In the genomic region with DNA sequence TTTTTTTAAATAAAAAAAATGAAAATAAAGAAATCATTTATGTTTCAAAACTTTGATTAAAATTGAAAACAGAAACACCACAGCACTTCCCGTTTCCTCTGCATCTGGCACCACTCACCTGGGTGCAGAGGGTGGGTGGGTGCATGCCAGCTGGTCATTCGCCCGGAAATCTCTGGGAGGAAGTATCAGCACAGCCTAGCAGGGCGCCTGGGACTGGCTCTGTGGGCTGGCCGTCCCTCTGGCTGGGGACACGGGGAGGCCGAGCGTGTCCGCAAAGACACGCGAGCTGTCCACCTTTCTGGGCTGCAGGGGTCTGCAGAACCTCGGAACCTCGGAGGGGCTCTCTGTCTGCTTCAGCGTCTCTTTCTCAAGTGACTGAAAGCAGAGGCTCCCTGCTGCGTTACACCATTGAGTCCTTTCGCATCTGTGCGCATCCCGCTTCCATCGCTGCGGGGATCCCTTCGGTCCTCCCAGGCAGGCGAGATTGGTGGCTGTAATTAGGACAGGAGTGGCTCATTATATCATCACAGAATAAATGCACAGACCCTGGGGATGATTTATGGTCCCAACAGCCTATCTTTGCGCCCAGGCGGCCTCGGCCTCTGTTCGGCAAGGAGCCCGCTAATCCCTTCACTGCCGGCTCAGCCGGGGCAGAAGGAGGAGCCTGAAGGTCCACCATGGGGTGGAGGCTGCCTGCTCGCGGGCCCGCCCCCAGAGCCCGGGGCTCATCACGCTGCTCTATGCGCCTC, we compare ENCODE assay signal across 1 cellular context.
TF ChIP-seq lines count a peak whose summit lies in the region.

No MANE protein-coding gene starts in this region.

TF ChIP-seq in K562, 482 proteins besides CTCF, POLR2A, EP300 and RAD21 (continued from another document and continues in another):
- TF ChIP-seq, protein P1, sequence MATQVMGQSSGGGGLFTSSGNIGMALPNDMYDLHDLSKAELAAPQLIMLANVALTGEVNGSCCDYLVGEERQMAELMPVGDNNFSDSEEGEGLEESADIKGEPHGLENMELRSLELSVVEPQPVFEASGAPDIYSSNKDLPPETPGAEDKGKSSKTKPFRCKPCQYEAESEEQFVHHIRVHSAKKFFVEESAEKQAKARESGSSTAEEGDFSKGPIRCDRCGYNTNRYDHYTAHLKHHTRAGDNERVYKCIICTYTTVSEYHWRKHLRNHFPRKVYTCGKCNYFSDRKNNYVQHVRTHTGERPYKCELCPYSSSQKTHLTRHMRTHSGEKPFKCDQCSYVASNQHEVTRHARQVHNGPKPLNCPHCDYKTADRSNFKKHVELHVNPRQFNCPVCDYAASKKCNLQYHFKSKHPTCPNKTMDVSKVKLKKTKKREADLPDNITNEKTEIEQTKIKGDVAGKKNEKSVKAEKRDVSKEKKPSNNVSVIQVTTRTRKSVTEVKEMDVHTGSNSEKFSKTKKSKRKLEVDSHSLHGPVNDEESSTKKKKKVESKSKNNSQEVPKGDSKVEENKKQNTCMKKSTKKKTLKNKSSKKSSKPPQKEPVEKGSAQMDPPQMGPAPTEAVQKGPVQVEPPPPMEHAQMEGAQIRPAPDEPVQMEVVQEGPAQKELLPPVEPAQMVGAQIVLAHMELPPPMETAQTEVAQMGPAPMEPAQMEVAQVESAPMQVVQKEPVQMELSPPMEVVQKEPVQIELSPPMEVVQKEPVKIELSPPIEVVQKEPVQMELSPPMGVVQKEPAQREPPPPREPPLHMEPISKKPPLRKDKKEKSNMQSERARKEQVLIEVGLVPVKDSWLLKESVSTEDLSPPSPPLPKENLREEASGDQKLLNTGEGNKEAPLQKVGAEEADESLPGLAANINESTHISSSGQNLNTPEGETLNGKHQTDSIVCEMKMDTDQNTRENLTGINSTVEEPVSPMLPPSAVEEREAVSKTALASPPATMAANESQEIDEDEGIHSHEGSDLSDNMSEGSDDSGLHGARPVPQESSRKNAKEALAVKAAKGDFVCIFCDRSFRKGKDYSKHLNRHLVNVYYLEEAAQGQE (CRISPR knock-in tag; IDR thresholded peaks at IDR 0.05; ENCODE audit: low read depth): no peak
- TF ChIP-seq CC2D1A (IDR thresholded peaks at IDR 0.05) (no peak), ARNT (IDR thresholded peaks at IDR 0.05) (peak in 1 of 2 experiments; percentile 53; a peak in 1 of 4 replicates), ZNF263 (CRISPR knock-in tag; IDR thresholded peaks at IDR 0.05; ENCODE audit: borderline replicate concordance) (peak; percentile 83), CBX3 (IDR thresholded peaks at IDR 0.05; ENCODE audit: borderline replicate concordance in 1 of 2, low read length in 2 of 2) (no peak), SMC3 (conservative IDR thresholded peaks at IDR 0.05; ENCODE audit: insufficient read depth, low read depth, low read length) (no peak), NR2F6 (CRISPR knock-in tag; IDR thresholded peaks at IDR 0.05) (no peak), NFE2 (IDR thresholded peaks at IDR 0.05; ENCODE audit: low read depth) (no peak), NBN (IDR thresholded peaks at IDR 0.05; ENCODE audit: low read depth) (peak; percentile 76; the same call in 1 of the 2 replicates), ZBTB1 (CRISPR knock-in tag; IDR thresholded peaks at IDR 0.05; ENCODE audit: borderline replicate concordance, low read depth) (no peak), ETS2 (tag; IDR thresholded peaks at IDR 0.05; ENCODE audit: borderline replicate concordance, poor library complexity, severe bottlenecking) (no peak), MED1 (CRISPR knock-in tag; IDR thresholded peaks at IDR 0.05; ENCODE audit: borderline replicate concordance) (no peak), PHF21A (IDR thresholded peaks at IDR 0.05; ENCODE audit: borderline replicate concordance, low read depth) (peak; percentile 34; the same call in 1 of the 2 replicates), ZNF165 (CRISPR knock-in tag; IDR thresholded peaks at IDR 0.05; ENCODE audit: borderline replicate concordance) (no peak), ZNF184 (CRISPR knock-in tag; IDR thresholded peaks at IDR 0.05) (no peak), GATA2 (CRISPR knock-in tag; IDR thresholded peaks at IDR 0.05) (peak; percentile 88), RBM25 (IDR thresholded peaks at IDR 0.05; ENCODE audit: low read depth, low read length, severe bottlenecking) (no peak), SMAD3 (CRISPR knock-in tag; conservative IDR thresholded peaks at IDR 0.05) (no peak), RBM34 (IDR thresholded peaks at IDR 0.05; ENCODE audit: borderline replicate concordance, insufficient read depth, low read length) (no peak), DMBX1 (CRISPR knock-in tag; IDR thresholded peaks at IDR 0.05; ENCODE audit: borderline replicate concordance) (no peak), HDAC1 (IDR thresholded peaks at IDR 0.05) (peak in 1 of 2 experiments; percentile 43; a peak in 1 of 4 replicates), SMARCA4 (IDR thresholded peaks at IDR 0.05) (peak; percentile 77), PHB2 (IDR thresholded peaks at IDR 0.05; ENCODE audit: low read depth) (0 out of 2 replicates have a peak, but pooled peaks have one; percentile 47), KLF1 (tag; IDR thresholded peaks at IDR 0.05) (no peak), IRF2 (CRISPR knock-in tag; IDR thresholded peaks at IDR 0.05) (no peak), GTF2F1 (IDR thresholded peaks at IDR 0.05; ENCODE audit: low read depth, low read length) (no peak), SMARCE1 (IDR thresholded peaks at IDR 0.05) (peak; percentile 63), SNIP1 (IDR thresholded peaks at IDR 0.05; ENCODE audit: low read depth) (no peak), MTA3 (IDR thresholded peaks at IDR 0.05; ENCODE audit: borderline replicate concordance) (peak; percentile 55; the same call in 1 of the 2 replicates), OTX1 (CRISPR knock-in tag; IDR thresholded peaks at IDR 0.05) (no peak), ZC3H8 (IDR thresholded peaks at IDR 0.05) (no peak), MCM7 (IDR thresholded peaks at IDR 0.05) (no peak), RHOXF2B (CRISPR knock-in tag; conservative IDR thresholded peaks at IDR 0.05) (no peak), FOXJ3 (CRISPR knock-in tag; IDR thresholded peaks at IDR 0.05) (no peak), SOX6 (IDR thresholded peaks at IDR 0.05) (peak; percentile 78), ZNF224 (CRISPR knock-in tag; IDR thresholded peaks at IDR 0.05) (no peak), ZNF57 (CRISPR knock-in tag; IDR thresholded peaks at IDR 0.05) (no peak)
- TF ChIP-seq, protein P2, sequence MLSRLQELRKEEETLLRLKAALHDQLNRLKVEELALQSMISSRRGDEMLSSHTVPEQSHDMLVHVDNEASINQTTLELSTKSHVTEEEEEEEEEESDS (CRISPR knock-in tag; IDR thresholded peaks at IDR 0.05): no peak
- TF ChIP-seq, protein P3, sequence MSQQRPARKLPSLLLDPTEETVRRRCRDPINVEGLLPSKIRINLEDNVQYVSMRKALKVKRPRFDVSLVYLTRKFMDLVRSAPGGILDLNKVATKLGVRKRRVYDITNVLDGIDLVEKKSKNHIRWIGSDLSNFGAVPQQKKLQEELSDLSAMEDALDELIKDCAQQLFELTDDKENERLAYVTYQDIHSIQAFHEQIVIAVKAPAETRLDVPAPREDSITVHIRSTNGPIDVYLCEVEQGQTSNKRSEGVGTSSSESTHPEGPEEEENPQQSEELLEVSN (IDR thresholded peaks at IDR 0.05; ENCODE audit: borderline replicate concordance in 1 of 2, extremely low read depth in 1 of 2, insufficient read depth in 1 of 2, insufficient read length in 1 of 2, low read depth in 1 of 2, low read length in 1 of 2, poor library complexity in 1 of 2, severe bottlenecking in 1 of 2): peak in 1 of 2 experiments; percentile 8
- TF ChIP-seq, protein P4, sequence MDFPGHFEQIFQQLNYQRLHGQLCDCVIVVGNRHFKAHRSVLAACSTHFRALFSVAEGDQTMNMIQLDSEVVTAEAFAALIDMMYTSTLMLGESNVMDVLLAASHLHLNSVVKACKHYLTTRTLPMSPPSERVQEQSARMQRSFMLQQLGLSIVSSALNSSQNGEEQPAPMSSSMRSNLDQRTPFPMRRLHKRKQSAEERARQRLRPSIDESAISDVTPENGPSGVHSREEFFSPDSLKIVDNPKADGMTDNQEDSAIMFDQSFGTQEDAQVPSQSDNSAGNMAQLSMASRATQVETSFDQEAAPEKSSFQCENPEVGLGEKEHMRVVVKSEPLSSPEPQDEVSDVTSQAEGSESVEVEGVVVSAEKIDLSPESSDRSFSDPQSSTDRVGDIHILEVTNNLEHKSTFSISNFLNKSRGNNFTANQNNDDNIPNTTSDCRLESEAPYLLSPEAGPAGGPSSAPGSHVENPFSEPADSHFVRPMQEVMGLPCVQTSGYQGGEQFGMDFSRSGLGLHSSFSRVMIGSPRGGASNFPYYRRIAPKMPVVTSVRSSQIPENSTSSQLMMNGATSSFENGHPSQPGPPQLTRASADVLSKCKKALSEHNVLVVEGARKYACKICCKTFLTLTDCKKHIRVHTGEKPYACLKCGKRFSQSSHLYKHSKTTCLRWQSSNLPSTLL (IDR thresholded peaks at IDR 0.05): 0 out of 2 replicates have a peak, but pooled peaks have one; percentile 19
- TF ChIP-seq, protein P5, sequence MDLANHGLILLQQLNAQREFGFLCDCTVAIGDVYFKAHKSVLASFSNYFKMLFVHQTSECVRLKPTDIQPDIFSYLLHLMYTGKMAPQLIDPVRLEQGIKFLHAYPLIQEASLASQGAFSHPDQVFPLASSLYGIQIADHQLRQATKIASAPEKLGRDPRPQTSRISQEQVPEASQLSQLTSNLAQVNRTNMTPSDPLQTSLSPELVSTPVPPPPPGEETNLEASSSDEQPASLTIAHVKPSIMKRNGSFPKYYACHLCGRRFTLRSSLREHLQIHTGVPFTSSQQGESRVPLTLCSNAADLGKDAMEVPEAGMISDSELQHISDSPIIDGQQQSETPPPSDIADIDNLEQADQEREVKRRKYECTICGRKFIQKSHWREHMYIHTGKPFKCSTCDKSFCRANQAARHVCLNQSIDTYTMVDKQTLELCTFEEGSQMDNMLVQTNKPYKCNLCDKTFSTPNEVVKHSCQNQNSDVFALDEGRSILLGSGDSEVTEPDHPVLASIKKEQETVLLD (IDR thresholded peaks at IDR 0.05): no peak; the same call in 1 of the 2 replicates
- TF ChIP-seq, protein P6, sequence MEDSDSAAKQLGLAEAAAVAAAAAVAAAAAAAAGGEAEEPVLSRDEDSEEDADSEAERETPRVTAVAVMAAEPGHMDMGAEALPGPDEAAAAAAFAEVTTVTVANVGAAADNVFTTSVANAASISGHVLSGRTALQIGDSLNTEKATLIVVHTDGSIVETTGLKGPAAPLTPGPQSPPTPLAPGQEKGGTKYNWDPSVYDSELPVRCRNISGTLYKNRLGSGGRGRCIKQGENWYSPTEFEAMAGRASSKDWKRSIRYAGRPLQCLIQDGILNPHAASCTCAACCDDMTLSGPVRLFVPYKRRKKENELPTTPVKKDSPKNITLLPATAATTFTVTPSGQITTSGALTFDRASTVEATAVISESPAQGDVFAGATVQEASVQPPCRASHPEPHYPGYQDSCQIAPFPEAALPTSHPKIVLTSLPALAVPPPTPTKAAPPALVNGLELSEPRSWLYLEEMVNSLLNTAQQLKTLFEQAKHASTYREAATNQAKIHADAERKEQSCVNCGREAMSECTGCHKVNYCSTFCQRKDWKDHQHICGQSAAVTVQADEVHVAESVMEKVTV (CRISPR knock-in tag; IDR thresholded peaks at IDR 0.05): no peak
- TF ChIP-seq, protein P7, sequence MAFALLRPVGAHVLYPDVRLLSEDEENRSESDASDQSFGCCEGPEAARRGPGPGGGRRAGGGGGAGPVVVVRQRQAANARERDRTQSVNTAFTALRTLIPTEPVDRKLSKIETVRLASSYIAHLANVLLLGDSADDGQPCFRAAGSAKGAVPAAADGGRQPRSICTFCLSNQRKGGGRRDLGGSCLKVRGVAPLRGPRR (CRISPR knock-in tag; IDR thresholded peaks at IDR 0.05): no peak
- TF ChIP-seq, protein P8, sequence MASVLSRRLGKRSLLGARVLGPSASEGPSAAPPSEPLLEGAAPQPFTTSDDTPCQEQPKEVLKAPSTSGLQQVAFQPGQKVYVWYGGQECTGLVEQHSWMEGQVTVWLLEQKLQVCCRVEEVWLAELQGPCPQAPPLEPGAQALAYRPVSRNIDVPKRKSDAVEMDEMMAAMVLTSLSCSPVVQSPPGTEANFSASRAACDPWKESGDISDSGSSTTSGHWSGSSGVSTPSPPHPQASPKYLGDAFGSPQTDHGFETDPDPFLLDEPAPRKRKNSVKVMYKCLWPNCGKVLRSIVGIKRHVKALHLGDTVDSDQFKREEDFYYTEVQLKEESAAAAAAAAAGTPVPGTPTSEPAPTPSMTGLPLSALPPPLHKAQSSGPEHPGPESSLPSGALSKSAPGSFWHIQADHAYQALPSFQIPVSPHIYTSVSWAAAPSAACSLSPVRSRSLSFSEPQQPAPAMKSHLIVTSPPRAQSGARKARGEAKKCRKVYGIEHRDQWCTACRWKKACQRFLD (CRISPR knock-in tag; IDR thresholded peaks at IDR 0.05): no peak
- TF ChIP-seq, protein P9, sequence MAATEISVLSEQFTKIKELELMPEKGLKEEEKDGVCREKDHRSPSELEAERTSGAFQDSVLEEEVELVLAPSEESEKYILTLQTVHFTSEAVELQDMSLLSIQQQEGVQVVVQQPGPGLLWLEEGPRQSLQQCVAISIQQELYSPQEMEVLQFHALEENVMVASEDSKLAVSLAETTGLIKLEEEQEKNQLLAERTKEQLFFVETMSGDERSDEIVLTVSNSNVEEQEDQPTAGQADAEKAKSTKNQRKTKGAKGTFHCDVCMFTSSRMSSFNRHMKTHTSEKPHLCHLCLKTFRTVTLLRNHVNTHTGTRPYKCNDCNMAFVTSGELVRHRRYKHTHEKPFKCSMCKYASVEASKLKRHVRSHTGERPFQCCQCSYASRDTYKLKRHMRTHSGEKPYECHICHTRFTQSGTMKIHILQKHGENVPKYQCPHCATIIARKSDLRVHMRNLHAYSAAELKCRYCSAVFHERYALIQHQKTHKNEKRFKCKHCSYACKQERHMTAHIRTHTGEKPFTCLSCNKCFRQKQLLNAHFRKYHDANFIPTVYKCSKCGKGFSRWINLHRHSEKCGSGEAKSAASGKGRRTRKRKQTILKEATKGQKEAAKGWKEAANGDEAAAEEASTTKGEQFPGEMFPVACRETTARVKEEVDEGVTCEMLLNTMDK (IDR thresholded peaks at IDR 0.05; ENCODE audit: borderline replicate concordance, insufficient read depth, low read depth, low read length, poor library complexity, severe bottlenecking): no peak
- TF ChIP-seq, protein P10, sequence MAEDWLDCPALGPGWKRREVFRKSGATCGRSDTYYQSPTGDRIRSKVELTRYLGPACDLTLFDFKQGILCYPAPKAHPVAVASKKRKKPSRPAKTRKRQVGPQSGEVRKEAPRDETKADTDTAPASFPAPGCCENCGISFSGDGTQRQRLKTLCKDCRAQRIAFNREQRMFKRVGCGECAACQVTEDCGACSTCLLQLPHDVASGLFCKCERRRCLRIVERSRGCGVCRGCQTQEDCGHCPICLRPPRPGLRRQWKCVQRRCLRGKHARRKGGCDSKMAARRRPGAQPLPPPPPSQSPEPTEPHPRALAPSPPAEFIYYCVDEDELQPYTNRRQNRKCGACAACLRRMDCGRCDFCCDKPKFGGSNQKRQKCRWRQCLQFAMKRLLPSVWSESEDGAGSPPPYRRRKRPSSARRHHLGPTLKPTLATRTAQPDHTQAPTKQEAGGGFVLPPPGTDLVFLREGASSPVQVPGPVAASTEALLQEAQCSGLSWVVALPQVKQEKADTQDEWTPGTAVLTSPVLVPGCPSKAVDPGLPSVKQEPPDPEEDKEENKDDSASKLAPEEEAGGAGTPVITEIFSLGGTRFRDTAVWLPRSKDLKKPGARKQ (CRISPR knock-in tag; IDR thresholded peaks at IDR 0.05): no peak
- TF ChIP-seq, protein P11, sequence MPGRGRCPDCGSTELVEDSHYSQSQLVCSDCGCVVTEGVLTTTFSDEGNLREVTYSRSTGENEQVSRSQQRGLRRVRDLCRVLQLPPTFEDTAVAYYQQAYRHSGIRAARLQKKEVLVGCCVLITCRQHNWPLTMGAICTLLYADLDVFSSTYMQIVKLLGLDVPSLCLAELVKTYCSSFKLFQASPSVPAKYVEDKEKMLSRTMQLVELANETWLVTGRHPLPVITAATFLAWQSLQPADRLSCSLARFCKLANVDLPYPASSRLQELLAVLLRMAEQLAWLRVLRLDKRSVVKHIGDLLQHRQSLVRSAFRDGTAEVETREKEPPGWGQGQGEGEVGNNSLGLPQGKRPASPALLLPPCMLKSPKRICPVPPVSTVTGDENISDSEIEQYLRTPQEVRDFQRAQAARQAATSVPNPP (IDR thresholded peaks at IDR 0.05; ENCODE audit: borderline replicate concordance, insufficient read depth, insufficient read length): no peak
